ENCODE assay signal across 1 cellular context in genomic region chr2:108595677-108596232, GRCh38.
TF ChIP-seq lines count a peak whose summit lies in the region.

No MANE protein-coding gene starts in this region.

TF ChIP-seq in K562, 482 proteins besides CTCF, POLR2A, EP300 and RAD21:
- peak; percentile 31 for TF ChIP-seq NFIC (IDR thresholded peaks at IDR 0.05)
- TF ChIP-seq RBFOX2 (IDR thresholded peaks at IDR 0.05; ENCODE audit: low read depth, low read length), result 0 out of 2 replicates have a peak, but pooled peaks have one; percentile 9
- peak; percentile 40; the same call in 1 of the 2 replicates for TF ChIP-seq CBFA2T3 (IDR thresholded peaks at IDR 0.05)
